ENCODE assay signal across 8 cellular contexts in the genomic region with DNA sequence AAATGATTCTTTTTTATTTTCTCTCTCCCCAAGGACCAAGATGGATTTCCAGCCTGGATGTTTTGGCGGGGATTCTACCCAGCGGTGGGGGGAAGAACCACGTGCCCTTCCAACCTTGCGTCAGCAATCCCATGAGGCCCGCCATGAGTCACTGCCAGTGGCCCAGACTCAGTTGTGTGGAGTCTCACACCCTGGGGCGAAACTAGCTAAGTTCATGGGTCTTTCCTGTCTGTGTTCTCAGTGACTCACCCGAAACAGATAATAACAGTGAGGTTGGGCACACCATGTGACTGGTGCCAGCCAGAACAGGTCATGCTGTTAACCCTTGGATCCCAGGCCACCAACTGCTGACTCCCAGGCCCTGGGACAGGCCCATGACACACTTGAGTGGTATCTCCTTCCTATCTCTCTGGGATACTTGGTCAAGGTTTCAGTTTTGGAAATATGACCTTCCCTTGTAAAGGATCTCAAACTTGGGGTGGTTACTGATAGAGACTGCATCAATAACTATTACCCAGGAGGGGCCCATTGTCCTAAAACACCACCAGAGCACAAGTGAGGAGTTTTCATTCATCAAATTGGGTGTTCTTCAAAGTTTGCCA.
DNase-seq lines count a peak whose midpoint lies in the region; ATAC-seq and TF ChIP-seq lines count a peak whose summit lies in the region.

No MANE protein-coding gene starts in this region.

- TF ChIP-seq EP300 in gastroesophageal sphincter (IDR thresholded peaks at IDR 0.05), result no peak

- in situ Hi-C loops in Caki2 (cut with HindIII; ENCODE audit: low pct_unique_long_range_greater_than_20kb, low sequenced_read_pairs) (no loop called here), HAP-1 (cut with MboI; ENCODE audit: low sequenced_read_pairs) (no loop called here)

- H3K36me3 ChIP-seq in gastroesophageal sphincter (no peaks in the 10 kb centered on the region), HAP-1 (replicated peaks) (no peaks in the 10 kb centered on the region)

- no peaks in the 10 kb centered on the region for H3K9me3 ChIP-seq in gastroesophageal sphincter
- H3K9me3 ChIP-seq in HAP-1, result no peaks in the 10 kb centered on the region

- TF ChIP-seq CTCF in gastroesophageal sphincter (IDR thresholded peaks at IDR 0.05), result no peak

- H3K27ac ChIP-seq in gastroesophageal sphincter, result peak overlapping the region in 1 of 4 donors; percentile 38
- H3K27ac ChIP-seq in substantia nigra (ENCODE audit: low read depth, low read length, poor library complexity, severe bottlenecking), result no peak overlapping the region

- H3K4me3 ChIP-seq in gastroesophageal sphincter (no peak overlapping the region), HAP-1 (no peak overlapping the region)

- 72 to 90% methylated on average over 3 to 5 of the region's 7 CpGs for WGBS in gastroesophageal sphincter (ENCODE audit: low coverage in 1 of 2), 2 donors

- TF ChIP-seq POLR2A in gastroesophageal sphincter (IDR thresholded peaks at IDR 0.05), result no peak

- H3K27me3 ChIP-seq in gastroesophageal sphincter, result no peaks in the 10 kb centered on the region
- no peaks in the 10 kb centered on the region for H3K27me3 ChIP-seq in HAP-1 (ENCODE audit: low read depth)

- H3K4me1 ChIP-seq in gastroesophageal sphincter (peaks cover 0 to under 1% (median 0%) of the 10 kb centered on the region in 3 donors), HAP-1 (no peaks in the 10 kb centered on the region)

- DNase-seq in Caki2 (ENCODE audit: low read depth), result peak; percentile 96
- DNase-seq in M059J (ENCODE audit: low read depth), result peak; percentile 100
- peak; percentile 68 for DNase-seq in activated T-cell treated with anti-CD3 and anti-CD28 coated beads for 48 hours (ENCODE audit: low read depth)
- peak; percentile 75 for DNase-seq in stimulated activated CD4-positive, alpha-beta T cell treated with anti-CD3 and anti-CD28 coated beads, Interleukin-4, amount 100 ng/mL, for 1 hour
- DNase-seq in HAP-1 (ENCODE audit: low spot score in 2 of 2), result no peak
- no peak for DNase-seq in substantia nigra (lab: John Stamatoyannopoulos, UW)

- ATAC-seq in GM21619 (IDR thresholded peaks at IDR 0.05; ENCODE audit: unreplicated experiment) (peak; percentile 90), gastroesophageal sphincter (peak; percentile 64)

Comparison
In these comparisons a context has a peak if more than half of its experiments do, and no peak if none do; other contexts are left out.
1. DNase-seq: peak in Caki2 (single experiment), M059J (single experiment), activated T-cell treated with anti-CD3 and anti-CD28 coated beads for 48 hours (single experiment) and stimulated activated CD4-positive, alpha-beta T cell treated with anti-CD3 and anti-CD28 coated beads, Interleukin-4, amount 100 ng/mL, for 1 hour (single experiment); none in HAP-1 (0 of 2) and substantia nigra (0 of 49).